8 cellular contexts compared by ENCODE assay signal in the genomic region with DNA sequence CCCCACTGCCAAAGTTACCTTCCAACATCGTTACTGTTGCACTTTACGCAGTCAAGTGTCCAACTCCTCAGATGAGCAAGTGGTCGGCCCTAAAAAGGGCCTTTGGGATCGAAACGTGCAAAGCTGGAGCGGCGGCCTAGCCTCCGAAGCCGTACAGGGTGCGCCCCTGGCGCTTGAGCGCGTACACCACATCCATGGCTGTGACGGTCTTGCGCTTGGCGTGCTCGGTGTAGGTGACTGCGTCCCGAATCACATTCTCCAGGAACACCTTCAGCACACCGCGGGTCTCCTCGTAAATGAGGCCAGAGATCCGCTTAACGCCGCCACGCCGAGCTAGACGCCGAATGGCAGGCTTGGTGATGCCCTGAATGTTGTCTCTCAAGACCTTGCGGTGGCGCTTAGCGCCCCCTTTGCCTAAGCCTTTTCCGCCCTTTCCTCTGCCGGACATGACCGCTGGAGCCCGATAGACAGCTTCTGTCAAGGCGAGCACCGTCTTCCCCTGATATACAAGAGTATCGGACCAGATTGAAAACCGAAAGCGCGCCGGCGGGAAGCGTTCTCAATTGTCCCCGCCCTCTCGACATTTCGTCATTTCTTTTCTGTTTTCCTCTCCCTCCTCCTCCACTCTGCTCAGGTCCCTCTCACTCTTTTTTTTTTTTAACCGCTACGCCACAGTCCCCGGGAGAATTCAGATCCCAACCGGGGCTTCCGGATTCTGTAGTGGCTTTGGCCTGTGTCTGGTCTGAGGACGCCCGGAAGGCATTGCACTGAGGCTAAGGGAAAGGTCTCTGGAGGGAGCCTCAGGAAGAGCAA. TPM values are rescaled to one million over a fixed set of nuclear protein-coding genes. Genes with fewer than 3 reads are reported as not detected.
DNase-seq lines count a peak whose midpoint lies in the region; ATAC-seq, FAIRE-seq and TF ChIP-seq lines count a peak whose summit lies in the region.
"Not testable (repeated sequence)": the region's sequence is repeated elsewhere in the genome, so short reads cannot be mapped to it uniquely, and the experiment has no call there.

No MANE protein-coding gene starts in this region.

- peak; percentile 60 for ATAC-seq in GM18520 (IDR thresholded peaks at IDR 0.05; ENCODE audit: unreplicated experiment)
- peak; percentile 68 for ATAC-seq in GM19463 (IDR thresholded peaks at IDR 0.05; ENCODE audit: unreplicated experiment)
- peak; percentile 70 for ATAC-seq in HG02588 (IDR thresholded peaks at IDR 0.05; ENCODE audit: unreplicated experiment)
- peak; percentile 60 for ATAC-seq in HG03066 (IDR thresholded peaks at IDR 0.05; ENCODE audit: low read depth, unreplicated experiment)
- peak; percentile 49 for ATAC-seq in HG03565 (IDR thresholded peaks at IDR 0.05; ENCODE audit: unreplicated experiment)
- ATAC-seq in activated naive CD8-positive, alpha-beta T cell treated with anti-CD3 and anti-CD28 coated beads, Interleukin-2, amount 10 ng/mL, durations not matched to agents 7 days and 5 days (ENCODE audit: low read depth), result peak; percentile 80
- ATAC-seq in right lobe of liver, result peak; percentile 85 to 89 (median 88)

- not testable (repeated sequence) for TF ChIP-seq CTCF in right lobe of liver (IDR thresholded peaks at IDR 0.05)

- not testable (repeated sequence) for H3K4me3 ChIP-seq in right lobe of liver

- intact Hi-C loops in right lobe of liver (cut with DNase I), result not testable (repeated sequence)

- not testable (repeated sequence) for H3K9me3 ChIP-seq in right lobe of liver

- POLR2A ChIA-PET in activated naive CD8-positive, alpha-beta T cell treated with anti-CD3 and anti-CD28 coated beads, Interleukin-2, amount 10 ng/mL, durations not matched to agents 7 days and 5 days (lab: Charles Lee), result not testable (repeated sequence)

- H3K36me3 Mint-ChIP-seq in activated naive CD8-positive, alpha-beta T cell treated with anti-CD3 and anti-CD28 coated beads, Interleukin-2, amount 10 ng/mL, durations not matched to agents 7 days and 5 days, result not testable (repeated sequence)

- not testable (repeated sequence) for TF ChIP-seq POLR2A in right lobe of liver (IDR thresholded peaks at IDR 0.05)

- not testable (repeated sequence) for H3K4me1 ChIP-seq in right lobe of liver

- no CpG with 5 or more reads among the region's 55 CpGs for WGBS in right lobe of liver (ENCODE audit: insufficient coverage, low coverage, low lambda C conversion rate, missing lambda C conversion rate)

- H3K27ac ChIP-seq in right lobe of liver, result not testable (repeated sequence)

- DNase-seq in activated naive CD8-positive, alpha-beta T cell treated with anti-CD3 and anti-CD28 coated beads, Interleukin-2, amount 10 ng/mL, durations not matched to agents 7 days and 5 days; right lobe of liver; urothelium cell line (ENCODE audit: low spot score): not testable (repeated sequence)

- not testable (repeated sequence) for H3K27ac Mint-ChIP-seq in activated naive CD8-positive, alpha-beta T cell treated with anti-CD3 and anti-CD28 coated beads, Interleukin-2, amount 10 ng/mL, durations not matched to agents 7 days and 5 days

- not testable (repeated sequence) for H3K4me1 Mint-ChIP-seq in activated naive CD8-positive, alpha-beta T cell treated with anti-CD3 and anti-CD28 coated beads, Interleukin-2, amount 10 ng/mL, durations not matched to agents 7 days and 5 days

- H3K36me3 ChIP-seq in right lobe of liver, result not testable (repeated sequence)

- not testable (repeated sequence) for H3K4me3 Mint-ChIP-seq in activated naive CD8-positive, alpha-beta T cell treated with anti-CD3 and anti-CD28 coated beads, Interleukin-2, amount 10 ng/mL, durations not matched to agents 7 days and 5 days

- H3K27me3 Mint-ChIP-seq in activated naive CD8-positive, alpha-beta T cell treated with anti-CD3 and anti-CD28 coated beads, Interleukin-2, amount 10 ng/mL, durations not matched to agents 7 days and 5 days, result not testable (repeated sequence)

- H3K27me3 ChIP-seq in right lobe of liver, result not testable (repeated sequence)

- not testable (repeated sequence) for H3K9me3 Mint-ChIP-seq in activated naive CD8-positive, alpha-beta T cell treated with anti-CD3 and anti-CD28 coated beads, Interleukin-2, amount 10 ng/mL, durations not matched to agents 7 days and 5 days

- FAIRE-seq in urothelium cell line (lab: Jason Lieb, UNC), result peak; percentile 56

RNA-seq across cellular contexts. Expression of gene BOLA1, which starts 38.5 kb away (rescaled TPM):
- total RNA-seq in activated naive CD8-positive, alpha-beta T cell treated with anti-CD3 and anti-CD28 coated beads, Interleukin-2, amount 10 ng/mL, durations not matched to agents 7 days and 5 days, result 10 to 100 TPM; 23.7 to 25.4 TPM
- 10 to 100 TPM in 3 of 6 experiments, 1 to 10 TPM in 3; 8.4 to 23.7 (median 9.5) TPM for total RNA-seq in right lobe of liver

RNA-seq across cellular contexts. Expression of gene SV2A, which starts 56.8 kb away (rescaled TPM):
- 10 to 100 TPM; 23.9 to 27.5 TPM for total RNA-seq in activated naive CD8-positive, alpha-beta T cell treated with anti-CD3 and anti-CD28 coated beads, Interleukin-2, amount 10 ng/mL, durations not matched to agents 7 days and 5 days
- total RNA-seq in right lobe of liver, result under 1 TPM; 0.12 to 0.50 (median 0.25) TPM

Comparison
In these comparisons a context has a peak if more than half of its experiments do, and no peak if none do; other contexts are left out.
1. RNA of gene SV2A, which starts 56.8 kb away (total RNA-seq): 23.9 to 27.5 TPM in activated naive CD8-positive, alpha-beta T cell treated with anti-CD3 and anti-CD28 coated beads, Interleukin-2, amount 10 ng/mL, durations not matched to agents 7 days and 5 days; 0.12 to 0.50 TPM in right lobe of liver; every median in the first group is over 10 times any median in the second.
2. Peak in every context shown above with its lines, with median percentiles within 50 percentile points of each other: ATAC-seq.